ENCODE assay signal across 1 cellular context in genomic region chr11:96242971-96243647, GRCh38.
TF ChIP-seq lines count a peak whose summit lies in the region.

No MANE protein-coding gene starts in this region.

TF ChIP-seq in K562, 482 proteins besides CTCF, POLR2A, EP300 and RAD21 (continued from another document and continues in another):
- TF ChIP-seq ZBTB49 (CRISPR knock-in tag; IDR thresholded peaks at IDR 0.05; ENCODE audit: borderline replicate concordance), result no peak
- no peak for TF ChIP-seq GATAD2A (IDR thresholded peaks at IDR 0.05)
- peak; percentile 49 for TF ChIP-seq SAP30 (IDR thresholded peaks at IDR 0.05; ENCODE audit: borderline replicate concordance, insufficient read depth, low read depth, low read length, poor library complexity, severe bottlenecking)
- TF ChIP-seq STAT5A (IDR thresholded peaks at IDR 0.05; ENCODE audit: borderline replicate concordance, low read length), result no peak
- no peak for TF ChIP-seq HNRNPH1 (optimal IDR thresholded peaks at IDR 0.05; ENCODE audit: low read depth, low read length)
- peak; percentile 67; the same call in 1 of the 2 replicates for TF ChIP-seq NFATC3 (IDR thresholded peaks at IDR 0.05)
- no peak for TF ChIP-seq MITF (IDR thresholded peaks at IDR 0.05)
- TF ChIP-seq RREB1 (CRISPR knock-in tag; IDR thresholded peaks at IDR 0.05), result no peak
- TF ChIP-seq ZBTB40 (IDR thresholded peaks at IDR 0.05), result no peak; the same call in 1 of the 2 replicates
- no peak for TF ChIP-seq ZBTB40 (CRISPR knock-in tag; IDR thresholded peaks at IDR 0.05)
- TF ChIP-seq BMI1 (IDR thresholded peaks at IDR 0.05; ENCODE audit: low read length), result no peak
- TF ChIP-seq MXD1 (CRISPR knock-in tag; IDR thresholded peaks at IDR 0.05; ENCODE audit: borderline replicate concordance, poor library complexity, severe bottlenecking), result no peak
- no peak for TF ChIP-seq ZC3H11A (IDR thresholded peaks at IDR 0.05; ENCODE audit: low read depth, low read length)
- TF ChIP-seq ZKSCAN3 (CRISPR knock-in tag; IDR thresholded peaks at IDR 0.05), result no peak
- TF ChIP-seq TEAD4 (IDR thresholded peaks at IDR 0.05; ENCODE audit: low read length), result peak; percentile 45; the same call in 1 of the 2 replicates
- TF ChIP-seq TEAD4 (CRISPR knock-in tag; IDR thresholded peaks at IDR 0.05; ENCODE audit: borderline replicate concordance), result no peak
- TF ChIP-seq GTF2B (IDR thresholded peaks at IDR 0.05; ENCODE audit: extremely low read depth, insufficient read length), result no peak
- TF ChIP-seq KAT7 (CRISPR knock-in tag; IDR thresholded peaks at IDR 0.05; ENCODE audit: borderline replicate concordance), result peak; percentile 85; the same call in 1 of the 2 replicates
- TF ChIP-seq MCM2 (IDR thresholded peaks at IDR 0.05; ENCODE audit: low read depth), result no peak
- TF ChIP-seq ZHX1 (conservative IDR thresholded peaks at IDR 0.05; ENCODE audit: low read length), result 0 out of 2 replicates have a peak, but pooled peaks have one; percentile 65
- TF ChIP-seq TBL1XR1 (IDR thresholded peaks at IDR 0.05; ENCODE audit: low read length in 2 of 2), result no peak
- peak; percentile 81 for TF ChIP-seq RBFOX2 (IDR thresholded peaks at IDR 0.05; ENCODE audit: low read depth, low read length)
- no peak for TF ChIP-seq SRSF9 (IDR thresholded peaks at IDR 0.05; ENCODE audit: borderline replicate concordance, low read depth, low read length)
- TF ChIP-seq YBX1 (IDR thresholded peaks at IDR 0.05), result no peak
- no peak for TF ChIP-seq STAT6 (CRISPR knock-in tag; IDR thresholded peaks at IDR 0.05)
- no peak for TF ChIP-seq ETS2 (tag; IDR thresholded peaks at IDR 0.05; ENCODE audit: borderline replicate concordance, poor library complexity, severe bottlenecking)
- no peak for TF ChIP-seq ZNF57 (CRISPR knock-in tag; IDR thresholded peaks at IDR 0.05)
- TF ChIP-seq RB1 (IDR thresholded peaks at IDR 0.05; ENCODE audit: low read depth), result no peak
